ENCODE assay signal across 2 cellular contexts in the genomic region with DNA sequence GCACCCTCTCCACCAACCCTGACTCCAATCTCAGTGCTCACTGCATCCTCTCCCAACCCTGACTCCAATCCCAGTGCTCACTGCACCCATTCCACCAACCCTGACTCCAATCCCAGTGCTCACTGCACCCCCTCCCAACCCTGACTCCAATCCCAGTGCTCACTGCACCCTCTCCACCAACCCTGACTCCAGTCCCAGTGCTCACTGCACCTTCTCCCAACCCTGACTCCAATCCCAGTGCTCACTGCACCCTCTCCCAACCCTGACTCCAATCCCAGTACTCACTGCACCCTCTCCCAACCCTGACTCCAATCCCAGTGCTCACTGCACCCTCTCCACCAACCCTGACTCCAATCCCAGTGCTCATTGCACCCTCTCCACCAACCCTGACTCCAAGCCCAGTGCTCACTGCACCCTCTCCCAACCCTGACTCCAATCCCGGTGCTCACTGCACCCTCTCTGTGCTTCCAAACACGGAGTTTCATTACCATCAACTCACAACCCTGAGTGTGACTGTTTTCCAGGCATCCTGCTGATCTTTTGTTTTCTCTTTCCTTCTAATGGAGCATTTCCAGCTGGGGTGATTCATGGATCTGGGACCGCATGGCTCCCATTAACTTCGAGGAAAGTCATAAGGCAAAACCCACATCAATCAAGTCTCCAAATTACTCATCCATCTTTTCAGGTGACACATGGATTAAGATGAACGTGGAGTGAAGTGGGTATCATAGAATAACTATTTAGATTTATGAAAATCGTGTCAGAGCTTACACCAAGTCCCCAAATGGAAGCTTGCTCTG.
A peak's percentile ranks its signal among the peaks of the same experiment; 100 is the strongest.
TF ChIP-seq lines count a peak whose summit lies in the region.
"Not testable (repeated sequence)": the region's sequence is repeated elsewhere in the genome, so short reads cannot be mapped to it uniquely, and the experiment has no call there.

No MANE protein-coding gene starts in this region.

TF ChIP-seq in SK-N-SH, 30 proteins besides CTCF, POLR2A, EP300 and RAD21 (continued from another document):
- peak; percentile 83 for TF ChIP-seq PBX3 (IDR thresholded peaks at IDR 0.05)

TF ChIP-seq in K562, 482 proteins besides CTCF, POLR2A, EP300 and RAD21:
- TF ChIP-seq, protein P1, sequence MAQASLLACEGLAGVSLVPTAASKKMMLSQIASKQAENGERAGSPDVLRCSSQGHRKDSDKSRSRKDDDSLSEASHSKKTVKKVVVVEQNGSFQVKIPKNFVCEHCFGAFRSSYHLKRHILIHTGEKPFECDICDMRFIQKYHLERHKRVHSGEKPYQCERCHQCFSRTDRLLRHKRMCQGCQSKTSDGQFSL (CRISPR knock-in tag; IDR thresholded peaks at IDR 0.05), result peak; percentile 71; the same call in 1 of the 2 replicates
- TF ChIP-seq, protein P1 (tag; IDR thresholded peaks at IDR 0.05), result not testable (repeated sequence)
- TF ChIP-seq, protein P2, sequence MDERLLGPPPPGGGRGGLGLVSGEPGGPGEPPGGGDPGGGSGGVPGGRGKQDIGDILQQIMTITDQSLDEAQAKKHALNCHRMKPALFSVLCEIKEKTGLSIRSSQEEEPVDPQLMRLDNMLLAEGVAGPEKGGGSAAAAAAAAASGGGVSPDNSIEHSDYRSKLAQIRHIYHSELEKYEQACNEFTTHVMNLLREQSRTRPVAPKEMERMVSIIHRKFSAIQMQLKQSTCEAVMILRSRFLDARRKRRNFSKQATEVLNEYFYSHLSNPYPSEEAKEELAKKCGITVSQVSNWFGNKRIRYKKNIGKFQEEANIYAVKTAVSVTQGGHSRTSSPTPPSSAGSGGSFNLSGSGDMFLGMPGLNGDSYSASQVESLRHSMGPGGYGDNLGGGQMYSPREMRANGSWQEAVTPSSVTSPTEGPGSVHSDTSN (CRISPR knock-in tag; IDR thresholded peaks at IDR 0.05; ENCODE audit: low read depth), result not testable (repeated sequence)
- TF ChIP-seq, protein P2 (tag; conservative IDR thresholded peaks at IDR 0.05; ENCODE audit: low read depth), result peak; percentile 49
- TF ChIP-seq ADNP (tag; IDR thresholded peaks at IDR 0.05) (0 out of 2 replicates have a peak, but pooled peaks have one; percentile 45), MEIS2 (IDR thresholded peaks at IDR 0.05; ENCODE audit: partially characterized antibody) (peak; percentile 73)
